29 cellular contexts compared by ENCODE assay signal in the genomic region with DNA sequence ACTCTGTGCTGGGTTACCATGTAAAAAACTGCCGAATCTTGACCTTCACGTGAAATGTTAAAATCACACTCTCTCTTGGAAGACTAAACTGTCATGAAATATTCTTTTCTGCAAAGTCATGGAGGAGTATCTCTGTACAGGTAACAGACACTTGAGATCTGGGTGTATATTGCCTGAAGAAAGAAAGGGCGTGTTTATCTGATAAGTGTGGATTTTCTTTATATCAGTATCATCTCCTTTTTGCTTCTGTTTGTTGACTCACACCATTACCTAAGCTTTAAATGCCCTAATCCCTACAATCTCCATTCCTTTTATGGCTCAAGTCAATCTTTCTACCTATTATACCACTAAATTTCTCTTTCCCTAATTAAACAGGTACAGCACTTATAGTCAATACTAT.
"Had no signal": no experiment of that assay in that cellular context is flagged by ENCODE, and none has a peak within 500 bp of the region (broad histone marks: within the 10 kb centered on the region; RNA-seq: fewer than 3 reads in every experiment).

No MANE protein-coding gene starts in this region.

- H3K4me3 ChIP-seq: body of pancreas, esophagus squamous epithelium had no signal

- H3K4me3 Mint-ChIP-seq: activated B cell treated with CpG ODN at 0.5 μM for 24 hours; activated CD8-positive, alpha-beta T cell treated with anti-CD3 and anti-CD28 coated beads for 36 hours; activated naive CD8-positive, alpha-beta T cell; activated T-cell treated with anti-CD3 and anti-CD28 coated beads, Interleukin-2, amount 50 U/mL, for 4 hours; activated T-helper 17 cell treated with anti-CD3 and anti-CD28 coated beads, Interleukin-2, amount 50 U/mL, for 72 hours; effector memory CD8-positive, alpha-beta T cell; T-helper 17 cell; T-helper 2 cell treated with Interferon-gamma antibody and Interleukin-4, amounts not matched to agents 5 μg/mL and 100 μg/mL, for 36 hours had no signal

- ATAC-seq: activated CD4-positive, CD25-positive, alpha-beta regulatory T cell treated with anti-CD3 and anti-CD28 coated beads, Interleukin-2, amount 50 U/mL, for 24 hours; activated CD8-positive, alpha-beta T cell treated with anti-CD3 and anti-CD28 coated beads for 36 hours; activated T-cell treated with anti-CD3 and anti-CD28 coated beads, Interleukin-2, amount 50 U/mL, for 4 hours; activated T-helper 17 cell treated with anti-CD3 and anti-CD28 coated beads, Interleukin-2, amount 50 U/mL, for 72 hours; body of pancreas; effector memory CD8-positive, alpha-beta T cell; T-helper 17 cell had no signal

- H3K36me3 Mint-ChIP-seq: activated naive CD8-positive, alpha-beta T cell had no signal

- H3K4me1 Mint-ChIP-seq: activated B cell treated with CpG ODN at 0.5 μM for 24 hours; activated T-helper 17 cell treated with anti-CD3 and anti-CD28 coated beads, Interleukin-2, amount 50 U/mL, for 72 hours; T-helper 17 cell had no signal

- H3K27ac ChIP-seq: body of pancreas, epithelial cell of prostate, esophagus squamous epithelium, WERI-Rb-1 had no signal

- H3K36me3 ChIP-seq: esophagus squamous epithelium, WERI-Rb-1 had no signal

- DNase-seq: activated B cell treated with CpG ODN at 0.5 μM for 24 hours; activated CD4-positive, alpha-beta T cell treated with anti-CD3 and anti-CD28 coated beads for 48 hours; activated CD4-positive, alpha-beta T cell treated with anti-CD3 and anti-CD28 coated beads, Interleukin-2, amount 50 U/mL, for 1 hour; activated CD4-positive, alpha-beta T cell treated with anti-CD3 and anti-CD28 coated beads, Interleukin-2, amount 50 U/mL, for 48 hours; activated CD8-positive, alpha-beta memory T cell treated with anti-CD3 and anti-CD28 coated beads for 24 hours; activated CD8-positive, alpha-beta T cell treated with anti-CD3 and anti-CD28 coated beads for 36 hours; activated effector memory CD4-positive, alpha-beta T cell treated with Interleukin-2 at 50 U/mL for 16 hours; activated gamma-delta T cell treated with Interleukin-2 at 50 U/mL for 16 hours; activated naive CD4-positive, alpha-beta T cell treated with anti-CD3 and anti-CD28 coated beads, Interleukin-2, amount 50 U/mL, for 16 hours; activated naive CD4-positive, alpha-beta T cell treated with Interleukin-2 at 50 U/mL for 16 hours; activated T-cell treated with anti-CD3 and anti-CD28 coated beads, Interleukin-2, amount 50 U/mL, for 4 hours; amygdala; aorta; body of pancreas; caudate nucleus; cortex of kidney; dermis blood vessel endothelial cell; effector CD4-positive, alpha-beta T cell; effector memory CD8-positive, alpha-beta T cell; esophagus squamous epithelium; head of caudate nucleus; T-helper 17 cell; T1000; WERI-Rb-1 had no signal

- H3K4me1 ChIP-seq: body of pancreas had no signal

- H3K9me3 ChIP-seq: body of pancreas, esophagus squamous epithelium had no signal

- H3K27ac Mint-ChIP-seq: activated B cell treated with CpG ODN at 0.5 μM for 24 hours; activated CD8-positive, alpha-beta T cell treated with anti-CD3 and anti-CD28 coated beads for 36 hours; activated naive CD8-positive, alpha-beta T cell; activated T-helper 17 cell treated with anti-CD3 and anti-CD28 coated beads, Interleukin-2, amount 50 U/mL, for 72 hours; effector memory CD8-positive, alpha-beta T cell; T-helper 17 cell; T-helper 2 cell treated with Interferon-gamma antibody and Interleukin-4, amounts not matched to agents 5 μg/mL and 100 μg/mL, for 36 hours had no signal

- H3K27me3 ChIP-seq: body of pancreas, esophagus squamous epithelium had no signal

- H3K27me3 Mint-ChIP-seq: activated B cell treated with CpG ODN at 0.5 μM for 24 hours; activated CD8-positive, alpha-beta T cell treated with anti-CD3 and anti-CD28 coated beads for 36 hours; activated T-helper 17 cell treated with anti-CD3 and anti-CD28 coated beads, Interleukin-2, amount 50 U/mL, for 72 hours; effector memory CD8-positive, alpha-beta T cell; T-helper 17 cell had no signal
